7 cellular contexts compared by ENCODE assay signal in genomic region chr11:16881074-16881709, GRCh38.
DNase-seq lines count a peak whose midpoint lies in the region; ATAC-seq and TF ChIP-seq lines count a peak whose summit lies in the region.

No MANE protein-coding gene starts in this region.

- no peak overlapping the region for H3K4me3 Mint-ChIP-seq in glutamatergic neuron (ENCODE audit: unreplicated experiment)
- no peak overlapping the region for H3K4me3 Mint-ChIP-seq in activated T-cell treated with anti-CD3 and anti-CD28 coated beads, Interleukin-2, amount 50 U/mL, for 24 hours

- no peaks in the 10 kb centered on the region for H3K9me3 Mint-ChIP-seq in glutamatergic neuron (ENCODE audit: unreplicated experiment)
- no peaks in the 10 kb centered on the region for H3K9me3 Mint-ChIP-seq in activated T-cell treated with anti-CD3 and anti-CD28 coated beads, Interleukin-2, amount 50 U/mL, for 24 hours

- TF ChIP-seq CTCF in foreskin fibroblast (IDR thresholded peaks at IDR 0.05; ENCODE audit: low read depth, low read length) (peak; percentile 5), glutamatergic neuron (IDR thresholded peaks at IDR 0.05; ENCODE audit: partially characterized antibody, unreplicated experiment) (no peak)

- ATAC-seq in HG02610 (IDR thresholded peaks at IDR 0.05; ENCODE audit: unreplicated experiment): no peak

- H3K27ac Mint-ChIP-seq in glutamatergic neuron (ENCODE audit: unreplicated experiment): no peak overlapping the region
- no peak overlapping the region for H3K27ac Mint-ChIP-seq in activated T-cell treated with anti-CD3 and anti-CD28 coated beads, Interleukin-2, amount 50 U/mL, for 24 hours

- no peaks in the 10 kb centered on the region for H3K4me1 Mint-ChIP-seq in glutamatergic neuron (ENCODE audit: low read depth, unreplicated experiment)
- no peaks in the 10 kb centered on the region for H3K4me1 Mint-ChIP-seq in activated T-cell treated with anti-CD3 and anti-CD28 coated beads, Interleukin-2, amount 50 U/mL, for 24 hours (ENCODE audit: low read depth)

- DNase-seq in GOT3 (lab: John Stamatoyannopoulos, UW): peak; percentile 1
- peak; percentile 15 for DNase-seq in NCI-H69 (lab: John Stamatoyannopoulos, UW)
- peak; percentile 18 to 65 for DNase-seq in foreskin fibroblast
- DNase-seq in skeletal muscle cell (ENCODE audit: low read depth): peak; percentile 7
- no peak for DNase-seq in glutamatergic neuron
- DNase-seq in activated T-cell treated with anti-CD3 and anti-CD28 coated beads, Interleukin-2, amount 50 U/mL, for 24 hours: no peak

- H3K27me3 Mint-ChIP-seq in glutamatergic neuron (ENCODE audit: unreplicated experiment): no peaks in the 10 kb centered on the region
- peaks cover 8% of the 10 kb centered on the region for H3K27me3 Mint-ChIP-seq in activated T-cell treated with anti-CD3 and anti-CD28 coated beads, Interleukin-2, amount 50 U/mL, for 24 hours

- H3K4me3 ChIP-seq in foreskin fibroblast (ENCODE audit: low read depth in 1 of 2, low read length in 2 of 2) (no peak overlapping the region), skeletal muscle cell (ENCODE audit: low read depth, low read length) (no peak overlapping the region)

- H3K36me3 Mint-ChIP-seq in glutamatergic neuron (ENCODE audit: unreplicated experiment): no peaks in the 10 kb centered on the region
- no peaks in the 10 kb centered on the region for H3K36me3 Mint-ChIP-seq in activated T-cell treated with anti-CD3 and anti-CD28 coated beads, Interleukin-2, amount 50 U/mL, for 24 hours (ENCODE audit: low read depth)

Comparison
In these comparisons a context has a peak if more than half of its experiments do, and no peak if none do; other contexts are left out.
1. DNase-seq: peak in GOT3 (single experiment), NCI-H69 (single experiment), foreskin fibroblast (2 of 2) and skeletal muscle cell (single experiment); none in glutamatergic neuron (single experiment) and activated T-cell treated with anti-CD3 and anti-CD28 coated beads, Interleukin-2, amount 50 U/mL, for 24 hours (single experiment).